ENCODE assay signal across 8 cellular contexts in the genomic region with DNA sequence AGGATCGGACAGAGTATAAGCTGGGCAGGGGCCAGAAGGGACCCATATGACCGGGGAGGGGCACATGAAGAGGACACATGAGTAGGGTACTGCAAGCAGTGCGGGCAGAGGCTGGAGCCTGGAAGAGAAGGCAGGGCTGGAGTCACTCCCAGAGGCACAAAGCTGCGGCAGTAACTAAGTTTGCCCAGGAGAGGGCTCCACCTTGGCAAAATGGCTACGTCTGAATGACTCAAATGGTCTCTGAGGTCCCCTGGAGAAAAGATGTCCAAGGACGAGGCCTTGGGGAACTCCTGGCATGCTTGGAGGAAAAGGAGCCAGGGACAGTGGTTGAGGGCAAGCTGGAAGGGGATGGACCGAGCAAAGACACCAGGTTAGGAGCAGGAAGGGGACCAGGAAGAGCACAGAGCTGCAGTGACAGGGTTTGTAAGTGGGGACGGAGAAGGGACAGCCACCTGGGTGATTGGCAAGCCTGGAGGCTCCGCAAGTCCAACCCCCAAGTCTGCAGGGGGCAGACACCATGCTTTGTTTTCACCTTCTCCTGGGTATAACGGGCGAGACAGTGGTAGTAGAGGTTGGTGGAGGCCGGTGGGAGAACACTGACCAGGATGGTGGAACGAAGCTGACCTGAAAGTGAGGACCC. TPM values are rescaled to one million over a fixed set of nuclear protein-coding genes. Genes with fewer than 3 reads are reported as not detected.
DNase-seq lines count a peak whose midpoint lies in the region; ATAC-seq and TF ChIP-seq lines count a peak whose summit lies in the region.

No MANE protein-coding gene starts in this region.

- no peaks in the 10 kb centered on the region for H3K9me3 Mint-ChIP-seq in CD4-positive, alpha-beta memory T cell
- H3K9me3 Mint-ChIP-seq in natural killer cell = no peaks in the 10 kb centered on the region

- no peak overlapping the region for H3K27ac ChIP-seq in CD4-positive, alpha-beta memory T cell (ENCODE audit: low read depth, low read length)

- TF ChIP-seq CTCF in epithelial cell of proximal tubule (conservative IDR thresholded peaks at IDR 0.05; ENCODE audit: low read depth, low read length) (peak; percentile 83), natural killer cell (IDR thresholded peaks at IDR 0.05) (peak; percentile 66)

- H3K36me3 Mint-ChIP-seq in CD4-positive, alpha-beta memory T cell = no peaks in the 10 kb centered on the region
- H3K36me3 Mint-ChIP-seq in natural killer cell = no peaks in the 10 kb centered on the region

- ATAC-seq in HG02970 (IDR thresholded peaks at IDR 0.05; ENCODE audit: low FRiP score, unreplicated experiment) (peak; percentile 55), natural killer cell (peak; percentile 48 to 75 (median 74)), HG02973 (IDR thresholded peaks at IDR 0.05; ENCODE audit: unreplicated experiment) (no peak)

- H3K4me1 Mint-ChIP-seq in CD4-positive, alpha-beta memory T cell = peaks cover 0 to 7% (median under 1%) of the 10 kb centered on the region in 4 donors
- H3K4me1 Mint-ChIP-seq in natural killer cell = peaks cover 5 to 7% of the 10 kb centered on the region in 2 donors

- H3K4me3 ChIP-seq in CD4-positive, alpha-beta memory T cell (ENCODE audit: low read length in 2 of 2) = no peak overlapping the region
- H3K4me3 ChIP-seq in NT2/D1 (ENCODE audit: insufficient read length, low read depth) = no peak overlapping the region
- H3K4me3 ChIP-seq in epithelial cell of proximal tubule (ENCODE audit: low read depth, low read length) = no peak overlapping the region

- POLR2A ChIA-PET in CD4-positive, alpha-beta memory T cell (lab: Charles Lee; ENCODE audit: partially characterized antibody) = no interaction called here

- CTCF ChIA-PET in CD4-positive, alpha-beta memory T cell (lab: Charles Lee; ENCODE audit: partially characterized antibody) = interaction anchor here (0.9 to 3.5 kb wide), 12 partner anchors 8 to 299 kb away, joined by 3 to 16 read pairs (median 4); no protein-coding TSS in a partner anchor

- no peak overlapping the region for H3K4me3 Mint-ChIP-seq in CD4-positive, alpha-beta memory T cell
- H3K4me3 Mint-ChIP-seq in natural killer cell = no peak overlapping the region

- no peak overlapping the region for H3K9ac ChIP-seq in NT2/D1 (ENCODE audit: insufficient read length, low read depth)

- no peaks in the 10 kb centered on the region for H3K9me3 ChIP-seq in CD4-positive, alpha-beta memory T cell (ENCODE audit: control insufficient read depth in 1 of 2, low read length in 2 of 2)
- no peaks in the 10 kb centered on the region for H3K9me3 ChIP-seq in NT2/D1 (ENCODE audit: insufficient read depth, low read length)

- peak in 4 of 5 donors; percentile 38 to 50 (median 45) for DNase-seq in CD4-positive, alpha-beta memory T cell
- peak; percentile 65 for DNase-seq in NT2/D1 (ENCODE audit: low read depth, low spot score)
- DNase-seq in activated CD8-positive, alpha-beta memory T cell treated with anti-CD3 and anti-CD28 coated beads, Interleukin-2, amount 50 U/mL, for 4 hours = peak; percentile 56
- no peak for DNase-seq in epithelial cell of proximal tubule (ENCODE audit: low read depth)
- peak; percentile 41 for DNase-seq in natural killer cell
- peak; percentile 44 for DNase-seq in stimulated activated naive CD4-positive, alpha-beta T cell treated with Interleukin-2 at 50 U/mL for 16 hours (lab: John Stamatoyannopoulos, UW)

- no peaks in the 10 kb centered on the region for H3K27me3 ChIP-seq in CD4-positive, alpha-beta memory T cell (ENCODE audit: insufficient read depth, low read length)
- H3K27me3 ChIP-seq in NT2/D1 (ENCODE audit: insufficient read depth, insufficient read length) = no peaks in the 10 kb centered on the region

- no peak overlapping the region for H3K27ac Mint-ChIP-seq in CD4-positive, alpha-beta memory T cell
- H3K27ac Mint-ChIP-seq in natural killer cell = no peak overlapping the region

- H3K27me3 Mint-ChIP-seq in CD4-positive, alpha-beta memory T cell = peaks cover 16 to 26% of the 10 kb centered on the region in 2 donors
- H3K27me3 Mint-ChIP-seq in natural killer cell (ENCODE audit: low read depth in 2 of 2) = peaks cover 25 to 48% of the 10 kb centered on the region in 2 donors

- intact Hi-C loops in CD4-positive, alpha-beta memory T cell (cut with micrococcal nuclease) = loop anchor here (1.0 to 2.0 kb wide), 3 partner anchors 58 to 298 kb away; no protein-coding TSS in a partner anchor
- intact Hi-C loops in natural killer cell (cut with micrococcal nuclease) = loop anchor here (1.0 kb wide), 2 partner anchors 170 to 298 kb away; no protein-coding TSS in a partner anchor

- H3K36me3 ChIP-seq in CD4-positive, alpha-beta memory T cell (ENCODE audit: insufficient read depth, low read length) = no peaks in the 10 kb centered on the region
- H3K36me3 ChIP-seq in NT2/D1 (ENCODE audit: insufficient read depth, insufficient read length, low read length) = no peaks in the 10 kb centered on the region

- H3K4me1 ChIP-seq in CD4-positive, alpha-beta memory T cell (ENCODE audit: insufficient read depth, low read length) = no peaks in the 10 kb centered on the region
- H3K4me1 ChIP-seq in NT2/D1 (ENCODE audit: insufficient read depth, insufficient read length) = peaks cover 3% of the 10 kb centered on the region

RNA-seq across cellular contexts. Expression of gene LBX1, which starts 43.1 kb away (rescaled TPM):
- total RNA-seq in CD4-positive, alpha-beta memory T cell = not detected
- not detected for polyA plus RNA-seq in CD4-positive, alpha-beta memory T cell
- total RNA-seq in epithelial cell of proximal tubule (not detected in 2 replicates), natural killer cell (not detected)
